ENCODE assay signal across 1 cellular context in genomic region chr3:128095222-128095703, GRCh38.
TF ChIP-seq lines count a peak whose summit lies in the region.

No MANE protein-coding gene starts in this region.

TF ChIP-seq in HepG2, 621 proteins besides CTCF, POLR2A, EP300 and RAD21 (continued from another document and continues in another):
- TF ChIP-seq PRDM10 (CRISPR knock-in tag; IDR thresholded peaks at IDR 0.05; ENCODE audit: low read depth) (no peak), KAT7 (CRISPR knock-in tag; IDR thresholded peaks at IDR 0.05; ENCODE audit: borderline replicate concordance) (no peak), YY1 (IDR thresholded peaks at IDR 0.05; ENCODE audit: insufficient read depth, insufficient replicate concordance, low read depth, low read length) (no peak), ZNF589 (CRISPR knock-in tag; conservative IDR thresholded peaks at IDR 0.05) (no peak), PAX8 (CRISPR knock-in tag; IDR thresholded peaks at IDR 0.05; ENCODE audit: borderline replicate concordance) (no peak), ZNF580 (CRISPR knock-in tag; IDR thresholded peaks at IDR 0.05; ENCODE audit: borderline replicate concordance, low read depth) (no peak), MLLT10 (CRISPR knock-in tag; IDR thresholded peaks at IDR 0.05) (no peak), ZNF780A (CRISPR knock-in tag; IDR thresholded peaks at IDR 0.05) (no peak), AFF4 (CRISPR knock-in tag; IDR thresholded peaks at IDR 0.05) (no peak), ATF1 (CRISPR knock-in tag; IDR thresholded peaks at IDR 0.05) (no peak), FOXK2 (IDR thresholded peaks at IDR 0.05) (no peak), ZNF546 (CRISPR knock-in tag; conservative IDR thresholded peaks at IDR 0.05) (no peak), ZNF331 (CRISPR knock-in tag; IDR thresholded peaks at IDR 0.05) (peak; percentile 29; the same call in 1 of the 2 replicates), SNAPC4 (CRISPR knock-in tag; IDR thresholded peaks at IDR 0.05) (no peak), HOMEZ (CRISPR knock-in tag; IDR thresholded peaks at IDR 0.05; ENCODE audit: low read depth) (no peak), ZNF414 (CRISPR knock-in tag; IDR thresholded peaks at IDR 0.05) (no peak), NFAT5 (CRISPR knock-in tag; IDR thresholded peaks at IDR 0.05) (no peak), ZFAT (CRISPR knock-in tag; conservative IDR thresholded peaks at IDR 0.05) (no peak), ZFX (CRISPR knock-in tag; IDR thresholded peaks at IDR 0.05; ENCODE audit: low read depth) (peak; percentile 71), SALL1 (CRISPR knock-in tag; IDR thresholded peaks at IDR 0.05) (peak; percentile 48; the same call in 1 of the 2 replicates), TARDBP (CRISPR knock-in tag; IDR thresholded peaks at IDR 0.05) (peak; percentile 40; the same call in 1 of the 2 replicates), ZNF766 (CRISPR knock-in tag; IDR thresholded peaks at IDR 0.05; ENCODE audit: borderline replicate concordance) (no peak)
- TF ChIP-seq, protein P1, sequence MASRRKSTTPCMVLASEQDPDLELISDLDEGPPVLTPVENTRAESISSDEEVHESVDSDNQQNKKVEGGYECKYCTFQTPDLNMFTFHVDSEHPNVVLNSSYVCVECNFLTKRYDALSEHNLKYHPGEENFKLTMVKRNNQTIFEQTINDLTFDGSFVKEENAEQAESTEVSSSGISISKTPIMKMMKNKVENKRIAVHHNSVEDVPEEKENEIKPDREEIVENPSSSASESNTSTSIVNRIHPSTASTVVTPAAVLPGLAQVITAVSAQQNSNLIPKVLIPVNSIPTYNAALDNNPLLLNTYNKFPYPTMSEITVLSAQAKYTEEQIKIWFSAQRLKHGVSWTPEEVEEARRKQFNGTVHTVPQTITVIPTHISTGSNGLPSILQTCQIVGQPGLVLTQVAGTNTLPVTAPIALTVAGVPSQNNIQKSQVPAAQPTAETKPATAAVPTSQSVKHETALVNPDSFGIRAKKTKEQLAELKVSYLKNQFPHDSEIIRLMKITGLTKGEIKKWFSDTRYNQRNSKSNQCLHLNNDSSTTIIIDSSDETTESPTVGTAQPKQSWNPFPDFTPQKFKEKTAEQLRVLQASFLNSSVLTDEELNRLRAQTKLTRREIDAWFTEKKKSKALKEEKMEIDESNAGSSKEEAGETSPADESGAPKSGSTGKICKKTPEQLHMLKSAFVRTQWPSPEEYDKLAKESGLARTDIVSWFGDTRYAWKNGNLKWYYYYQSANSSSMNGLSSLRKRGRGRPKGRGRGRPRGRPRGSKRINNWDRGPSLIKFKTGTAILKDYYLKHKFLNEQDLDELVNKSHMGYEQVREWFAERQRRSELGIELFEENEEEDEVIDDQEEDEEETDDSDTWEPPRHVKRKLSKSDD (CRISPR knock-in tag; IDR thresholded peaks at IDR 0.05; ENCODE audit: low read depth) = no peak
- TF ChIP-seq, protein P2, sequence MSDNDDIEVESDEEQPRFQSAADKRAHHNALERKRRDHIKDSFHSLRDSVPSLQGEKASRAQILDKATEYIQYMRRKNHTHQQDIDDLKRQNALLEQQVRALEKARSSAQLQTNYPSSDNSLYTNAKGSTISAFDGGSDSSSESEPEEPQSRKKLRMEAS (IDR thresholded peaks at IDR 0.05) = no peak; the same call in 1 of the 2 replicates
- TF ChIP-seq, protein P3, sequence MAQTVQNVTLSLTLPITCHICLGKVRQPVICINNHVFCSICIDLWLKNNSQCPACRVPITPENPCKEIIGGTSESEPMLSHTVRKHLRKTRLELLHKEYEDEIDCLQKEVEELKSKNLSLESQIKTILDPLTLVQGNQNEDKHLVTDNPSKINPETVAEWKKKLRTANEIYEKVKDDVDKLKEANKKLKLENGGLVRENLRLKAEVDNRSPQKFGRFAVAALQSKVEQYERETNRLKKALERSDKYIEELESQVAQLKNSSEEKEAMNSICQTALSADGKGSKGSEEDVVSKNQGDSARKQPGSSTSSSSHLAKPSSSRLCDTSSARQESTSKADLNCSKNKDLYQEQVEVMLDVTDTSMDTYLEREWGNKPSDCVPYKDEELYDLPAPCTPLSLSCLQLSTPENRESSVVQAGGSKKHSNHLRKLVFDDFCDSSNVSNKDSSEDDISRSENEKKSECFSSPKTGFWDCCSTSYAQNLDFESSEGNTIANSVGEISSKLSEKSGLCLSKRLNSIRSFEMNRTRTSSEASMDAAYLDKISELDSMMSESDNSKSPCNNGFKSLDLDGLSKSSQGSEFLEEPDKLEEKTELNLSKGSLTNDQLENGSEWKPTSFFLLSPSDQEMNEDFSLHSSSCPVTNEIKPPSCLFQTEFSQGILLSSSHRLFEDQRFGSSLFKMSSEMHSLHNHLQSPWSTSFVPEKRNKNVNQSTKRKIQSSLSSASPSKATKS (CRISPR knock-in tag; IDR thresholded peaks at IDR 0.05) = no peak
